In genomic region chr6:8707956-8708772, GRCh38 we compare ENCODE assay signal across 8 cellular contexts.
DNase-seq lines count a peak whose midpoint lies in the region; ATAC-seq, FAIRE-seq and TF ChIP-seq lines count a peak whose summit lies in the region.

No MANE protein-coding gene starts in this region.

- peak overlapping the region; percentile 47 to 78 (median 66) for H3K4me3 ChIP-seq in subcutaneous abdominal adipose tissue (ENCODE audit: low read depth in 1 of 5, low read length in 5 of 5)

- no peak for FAIRE-seq in D721Med (lab: Jason Lieb, UNC)

- in situ Hi-C loops in SK-MEL-5 (cut with HindIII; ENCODE audit: low pct_unique_long_range_greater_than_20kb, low sequenced_read_pairs) = loop anchor here (25.0 kb wide), 1 partner anchor 529 kb away; no protein-coding TSS in a partner anchor

- no peak overlapping the region for H3K27ac Mint-ChIP-seq in activated naive CD8-positive, alpha-beta T cell treated with anti-CD3 and anti-CD28 coated beads for 36 hours

- intact Hi-C loops in left ventricle myocardium superior (cut with micrococcal nuclease) = no loop called here

- ATAC-seq in left ventricle myocardium superior (peak; percentile 59), GM21737 (IDR thresholded peaks at IDR 0.05; ENCODE audit: unreplicated experiment) (no peak)

- no peak for DNase-seq in D721Med (ENCODE audit: insufficient read length, low spot score)
- peak; percentile 4 for DNase-seq in LoVo (ENCODE audit: low spot score)
- peak; percentile 91 for DNase-seq in SK-MEL-5 (ENCODE audit: low read depth, low spot score)
- DNase-seq in left ventricle myocardium superior = no peak
- no peak for DNase-seq in cerebellar nuclear complex (lab: John Stamatoyannopoulos, UW)
- DNase-seq in activated naive CD8-positive, alpha-beta T cell treated with anti-CD3 and anti-CD28 coated beads for 36 hours = no peak

- H3K27me3 Mint-ChIP-seq in activated naive CD8-positive, alpha-beta T cell treated with anti-CD3 and anti-CD28 coated beads for 36 hours = peaks cover 5% of the 10 kb centered on the region

- TF ChIP-seq CTCF in D721Med (IDR thresholded peaks at IDR 0.05; ENCODE audit: insufficient read depth, missing control alignments) = peak; percentile 37

- peak overlapping the region in 3 of 5 donors; percentile 44 to 62 (median 45) for H3K9ac ChIP-seq in subcutaneous abdominal adipose tissue (ENCODE audit: low read length in 5 of 5)

- no peaks in the 10 kb centered on the region for H3K36me3 Mint-ChIP-seq in activated naive CD8-positive, alpha-beta T cell treated with anti-CD3 and anti-CD28 coated beads for 36 hours

- peaks cover 0 to 8% (median 7%) of the 10 kb centered on the region in 5 donors for H3K4me1 ChIP-seq in subcutaneous abdominal adipose tissue (ENCODE audit: control insufficient read depth in 5 of 5, insufficient read depth in 5 of 5, low read length in 5 of 5)

- H3K27me3 ChIP-seq in subcutaneous abdominal adipose tissue (ENCODE audit: control insufficient read depth in 5 of 5, insufficient read depth in 4 of 5, low read length in 5 of 5) = no peaks in the 10 kb centered on the region

- no peaks in the 10 kb centered on the region for H3K9me3 Mint-ChIP-seq in activated naive CD8-positive, alpha-beta T cell treated with anti-CD3 and anti-CD28 coated beads for 36 hours

- H3K36me3 ChIP-seq in subcutaneous abdominal adipose tissue (ENCODE audit: control insufficient read depth in 5 of 5, insufficient read depth in 5 of 5, low read length in 5 of 5) = no peaks in the 10 kb centered on the region

- no peaks in the 10 kb centered on the region for H3K9me3 ChIP-seq in subcutaneous abdominal adipose tissue (ENCODE audit: control insufficient read depth in 5 of 5, low read length in 5 of 5)

- no peaks in the 10 kb centered on the region for H3K4me1 Mint-ChIP-seq in activated naive CD8-positive, alpha-beta T cell treated with anti-CD3 and anti-CD28 coated beads for 36 hours

- H3K27ac ChIP-seq in subcutaneous abdominal adipose tissue (ENCODE audit: low read depth, low read length) = peak overlapping the region; percentile 15

- H3K4me3 Mint-ChIP-seq in activated naive CD8-positive, alpha-beta T cell treated with anti-CD3 and anti-CD28 coated beads for 36 hours = no peak overlapping the region

Comparison
In these comparisons a context has a peak if more than half of its experiments do, and no peak if none do; other contexts are left out.
1. DNase-seq: peak in LoVo (single experiment) and SK-MEL-5 (single experiment); none in D721Med (single experiment), left ventricle myocardium superior (single experiment), cerebellar nuclear complex (0 of 2) and activated naive CD8-positive, alpha-beta T cell treated with anti-CD3 and anti-CD28 coated beads for 36 hours (single experiment).